Comparison of ENCODE assay signal across 14 cellular contexts in the genomic region with DNA sequence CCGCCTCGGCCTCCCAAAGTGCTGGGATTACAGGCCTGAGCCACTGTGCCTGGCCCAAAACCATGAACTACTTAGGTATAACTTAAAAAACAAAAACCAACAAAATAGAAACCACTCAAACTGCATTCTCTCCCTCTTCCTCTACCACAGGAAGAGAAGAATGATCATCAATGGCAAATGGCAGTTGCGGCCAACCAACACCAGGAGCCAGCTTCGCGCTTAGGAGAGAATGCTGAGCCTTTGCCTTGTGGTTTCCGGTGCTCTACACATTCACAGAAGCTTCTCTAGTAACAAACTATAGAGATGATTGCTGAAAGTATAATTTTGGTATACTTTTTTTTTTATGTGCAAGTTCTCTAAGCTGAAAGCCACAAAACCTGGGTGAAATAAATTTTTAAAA. TPM values are rescaled to one million over a fixed set of nuclear protein-coding genes. Genes with fewer than 3 reads are reported as not detected.
DNase-seq lines count a peak whose midpoint lies in the region; ATAC-seq and TF ChIP-seq lines count a peak whose summit lies in the region.
"Had no signal": no experiment of that assay in that cellular context is flagged by ENCODE, and none has a peak within 500 bp of the region (broad histone marks: within the 10 kb centered on the region; RNA-seq: fewer than 3 reads in every experiment).

No MANE protein-coding gene starts in this region.

- no peaks in the 10 kb centered on the region for H3K36me3 Mint-ChIP-seq in CD4-positive, alpha-beta T cell (ENCODE audit: low read depth)
- H3K36me3 Mint-ChIP-seq in activated CD4-positive, alpha-beta T cell treated with anti-CD3 and anti-CD28 coated beads, Interleukin-2, amount 10 ng/mL, durations not matched to agents 7 days and 5 days (ENCODE audit: low read depth) = peaks cover 15% of the 10 kb centered on the region
- no peaks in the 10 kb centered on the region for H3K36me3 Mint-ChIP-seq in stimulated activated naive B cell treated with anti-CD40 and anti-IgM and Interleukin-4, amounts not matched to agents 10 μg/mL and 1 μg/mL and 100 μg/mL, for 72 hours

- peak overlapping the region; percentile 9 for H3K4me3 Mint-ChIP-seq in CD4-positive, alpha-beta T cell
- peak overlapping the region; percentile 55 for H3K4me3 Mint-ChIP-seq in activated CD4-positive, alpha-beta T cell treated with anti-CD3 and anti-CD28 coated beads, Interleukin-2, amount 10 ng/mL, durations not matched to agents 7 days and 5 days
- H3K4me3 Mint-ChIP-seq in stimulated activated naive B cell treated with anti-CD40 and anti-IgM and Interleukin-4, amounts not matched to agents 10 μg/mL and 1 μg/mL and 100 μg/mL, for 72 hours = no peak overlapping the region

- no peak overlapping the region for H3K27ac ChIP-seq in CD4-positive, alpha-beta T cell (ENCODE audit: low read depth, low read length)
- H3K27ac ChIP-seq: C4-2B, neutrophil, thoracic aorta had no signal

- peak overlapping the region; percentile 67 for H3K27ac Mint-ChIP-seq in CD4-positive, alpha-beta T cell
- peak overlapping the region; percentile 87 for H3K27ac Mint-ChIP-seq in activated CD4-positive, alpha-beta T cell treated with anti-CD3 and anti-CD28 coated beads, Interleukin-2, amount 10 ng/mL, durations not matched to agents 7 days and 5 days
- no peak overlapping the region for H3K27ac Mint-ChIP-seq in stimulated activated naive B cell treated with anti-CD40 and anti-IgM and Interleukin-4, amounts not matched to agents 10 μg/mL and 1 μg/mL and 100 μg/mL, for 72 hours

- intact Hi-C loops in CD4-positive, alpha-beta T cell (cut with DNase I, micrococcal nuclease) = loop anchor here (2.0 to 5.0 kb wide), 4 partner anchors 196 to 423 kb away; no protein-coding TSS in a partner anchor

- POLR2A ChIA-PET in CD4-positive, alpha-beta T cell (lab: Charles Lee) = interaction anchor here (0.6 to 1.6 kb wide), 4 partner anchors 134 to 325 kb away, joined by 3 to 7 read pairs (median 3); no protein-coding TSS in a partner anchor
- POLR2A ChIA-PET in activated CD4-positive, alpha-beta T cell treated with anti-CD3 and anti-CD28 coated beads, Interleukin-2, amount 10 ng/mL, durations not matched to agents 7 days and 5 days (lab: Charles Lee) = interaction anchor here (0.6 kb wide), 1 partner anchor 178 kb away, joined by 3 read pairs; no protein-coding TSS in a partner anchor

- H3K27me3 ChIP-seq in CD4-positive, alpha-beta T cell (ENCODE audit: control insufficient read depth, insufficient read depth, low read length) = no peaks in the 10 kb centered on the region
- H3K27me3 ChIP-seq: neutrophil had no signal

- H3K27me3 Mint-ChIP-seq in CD4-positive, alpha-beta T cell = no peaks in the 10 kb centered on the region
- no peaks in the 10 kb centered on the region for H3K27me3 Mint-ChIP-seq in activated CD4-positive, alpha-beta T cell treated with anti-CD3 and anti-CD28 coated beads, Interleukin-2, amount 10 ng/mL, durations not matched to agents 7 days and 5 days
- H3K27me3 Mint-ChIP-seq in stimulated activated naive B cell treated with anti-CD40 and anti-IgM and Interleukin-4, amounts not matched to agents 10 μg/mL and 1 μg/mL and 100 μg/mL, for 72 hours = no peaks in the 10 kb centered on the region

- peaks cover 11% of the 10 kb centered on the region for H3K4me1 Mint-ChIP-seq in CD4-positive, alpha-beta T cell (ENCODE audit: low read depth)
- peaks cover 18% of the 10 kb centered on the region for H3K4me1 Mint-ChIP-seq in activated CD4-positive, alpha-beta T cell treated with anti-CD3 and anti-CD28 coated beads, Interleukin-2, amount 10 ng/mL, durations not matched to agents 7 days and 5 days
- no peaks in the 10 kb centered on the region for H3K4me1 Mint-ChIP-seq in stimulated activated naive B cell treated with anti-CD40 and anti-IgM and Interleukin-4, amounts not matched to agents 10 μg/mL and 1 μg/mL and 100 μg/mL, for 72 hours

- CTCF ChIA-PET in CD4-positive, alpha-beta T cell (lab: Charles Lee) = no interaction called here
- CTCF ChIA-PET in activated CD4-positive, alpha-beta T cell treated with anti-CD3 and anti-CD28 coated beads, Interleukin-2, amount 10 ng/mL, durations not matched to agents 7 days and 5 days (lab: Charles Lee) = interaction anchor here (0.7 to 1.3 kb wide), 4 partner anchors 9 to 268 kb away, joined by 4 read pairs; a partner anchor contains a TSS

- peak; percentile 43 for TF ChIP-seq CTCF in CD4-positive, alpha-beta T cell (IDR thresholded peaks at IDR 0.05)
- TF ChIP-seq CTCF in GM12873 (IDR thresholded peaks at IDR 0.05; ENCODE audit: insufficient read depth, low read depth, low read length, missing control alignments) = peak; percentile 24
- peak; percentile 21 for TF ChIP-seq CTCF in epithelial cell of proximal tubule (conservative IDR thresholded peaks at IDR 0.05; ENCODE audit: low read depth, low read length)

- H3K4me3 ChIP-seq in epithelial cell of proximal tubule (ENCODE audit: low read depth, low read length) = no peak overlapping the region
- H3K4me3 ChIP-seq: thoracic aorta had no signal

- H3K9me3 Mint-ChIP-seq in CD4-positive, alpha-beta T cell = no peaks in the 10 kb centered on the region
- peaks cover 3% of the 10 kb centered on the region for H3K9me3 Mint-ChIP-seq in activated CD4-positive, alpha-beta T cell treated with anti-CD3 and anti-CD28 coated beads, Interleukin-2, amount 10 ng/mL, durations not matched to agents 7 days and 5 days
- H3K9me3 Mint-ChIP-seq in stimulated activated naive B cell treated with anti-CD40 and anti-IgM and Interleukin-4, amounts not matched to agents 10 μg/mL and 1 μg/mL and 100 μg/mL, for 72 hours = no peaks in the 10 kb centered on the region

- no peaks in the 10 kb centered on the region for H3K9me3 ChIP-seq in CD4-positive, alpha-beta T cell (ENCODE audit: control insufficient read depth, low read length)
- H3K9me3 ChIP-seq: neutrophil, thoracic aorta had no signal

- DNase-seq in CD4-positive, alpha-beta T cell = peak in 5 of 10 experiments; percentile 16 to 41 (median 32)
- DNase-seq in activated CD4-positive, alpha-beta T cell treated with anti-CD3 and anti-CD28 coated beads, Interleukin-2, amount 10 ng/mL, durations not matched to agents 7 days and 5 days = peak; percentile 78
- DNase-seq in epithelial cell of proximal tubule (ENCODE audit: low read depth) = no peak
- no peak for DNase-seq in stimulated activated naive B cell treated with anti-CD40 and anti-IgM and Interleukin-4, amounts not matched to agents 10 μg/mL and 1 μg/mL and 100 μg/mL, for 72 hours
- DNase-seq: foreskin fibroblast, NCI-H1092, NCI-H774 had no signal

- ATAC-seq in CD4-positive, alpha-beta T cell (ENCODE audit: poor library complexity) = peak; percentile 96
- no peak for ATAC-seq in stimulated activated naive B cell treated with anti-CD40 and anti-IgM and Interleukin-4, amounts not matched to agents 10 μg/mL and 1 μg/mL and 100 μg/mL, for 72 hours (replicated peaks)
- ATAC-seq in HG03457 (IDR thresholded peaks at IDR 0.05; ENCODE audit: unreplicated experiment) = no peak
- ATAC-seq in HG02642 (IDR thresholded peaks at IDR 0.05; ENCODE audit: poor library complexity, unreplicated experiment) = no peak
- no peak for ATAC-seq in HG03439 (IDR thresholded peaks at IDR 0.05; ENCODE audit: unreplicated experiment)

RNA-seq across cellular contexts. Expression of a gene that starts 17.1 kb away (rescaled TPM):
- 1 to 10 TPM; 5.3 to 7.1 TPM for total RNA-seq in CD4-positive, alpha-beta T cell
- total RNA-seq in activated CD4-positive, alpha-beta T cell treated with anti-CD3 and anti-CD28 coated beads, Interleukin-2, amount 10 ng/mL, durations not matched to agents 7 days and 5 days = 1 to 10 TPM; 3.9 to 4.8 TPM
- total RNA-seq in epithelial cell of proximal tubule = not detected in 2 replicates

Comparison
In these comparisons a context has a peak if more than half of its experiments do, and no peak if none do; other contexts are left out.
1. H3K4me3 Mint-ChIP-seq: peak in CD4-positive, alpha-beta T cell (single experiment) and activated CD4-positive, alpha-beta T cell treated with anti-CD3 and anti-CD28 coated beads, Interleukin-2, amount 10 ng/mL, durations not matched to agents 7 days and 5 days (single experiment); none in stimulated activated naive B cell treated with anti-CD40 and anti-IgM and Interleukin-4, amounts not matched to agents 10 μg/mL and 1 μg/mL and 100 μg/mL, for 72 hours (0 of 2).
2. Peak in every context shown above with its lines, with median percentiles within 50 percentile points of each other: CTCF ChIP-seq.